In the genomic region with DNA sequence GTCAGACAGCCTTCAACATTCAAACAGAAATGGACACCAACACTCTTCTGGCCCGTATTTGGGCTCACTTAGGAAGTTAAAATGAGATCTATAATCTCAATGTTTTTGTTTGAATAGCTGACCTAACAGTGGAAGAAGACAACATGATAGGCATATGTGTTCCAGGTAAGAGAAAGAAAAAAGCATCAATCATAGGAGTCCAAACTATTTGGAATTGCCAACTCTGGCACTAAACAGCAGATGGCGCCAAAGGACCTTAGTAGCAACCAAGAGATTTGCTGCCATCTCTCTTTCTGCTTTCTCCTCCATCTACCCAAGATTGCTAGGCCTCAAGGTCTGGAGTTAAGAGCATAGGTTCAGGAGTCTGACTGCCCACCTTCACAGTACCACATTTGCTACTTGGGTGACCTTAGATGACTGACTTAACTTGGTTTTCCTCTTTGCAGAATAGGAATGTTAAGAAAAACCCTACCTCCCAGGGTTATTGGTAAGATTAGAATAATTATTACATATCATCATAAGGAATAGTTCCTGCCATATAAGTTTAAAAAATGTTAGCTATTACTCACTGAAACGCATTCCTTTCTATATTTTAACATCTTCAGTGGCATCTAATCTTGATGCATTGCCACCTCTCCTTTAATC, we compare ENCODE assay signal across 8 cellular contexts. TPM values are rescaled to one million over a fixed set of nuclear protein-coding genes. Genes with fewer than 3 reads are reported as not detected.
DNase-seq lines count a peak whose midpoint lies in the region; ATAC-seq and TF ChIP-seq lines count a peak whose summit lies in the region.

No MANE protein-coding gene starts in this region.

- intact Hi-C loops in adrenal gland (cut with DNase I) (loop anchor here (2.0 to 10.0 kb wide), 3 partner anchors 415 to 585 kb away; no protein-coding TSS in a partner anchor), left ventricle myocardium superior (cut with micrococcal nuclease) (loop anchor here (2.0 to 10.0 kb wide), 2 partner anchors 235 to 419 kb away; no protein-coding TSS in a partner anchor)

- peak; percentile 85 for TF ChIP-seq CTCF in GM12864 (IDR thresholded peaks at IDR 0.05; ENCODE audit: low read depth, low read length, missing control alignments)
- TF ChIP-seq CTCF in adrenal gland (IDR thresholded peaks at IDR 0.05): peak; percentile 69 to 94 (median 89)

- DNase-seq in GM12864 (ENCODE audit: low read depth) (peak; percentile 47), NCI-H1092 treated with DMSO at 0.1 percent for 48 hours (lab: John Stamatoyannopoulos, UW) (peak; percentile 62), SW 1271 (lab: John Stamatoyannopoulos, UW) (peak; percentile 11 to 75), adrenal gland (peak; percentile 68 to 91 (median 78)), left ventricle myocardium superior (peak; percentile 52), retina (peak; percentile 66)

- H3K27ac ChIP-seq in adrenal gland: no peak overlapping the region

- WGBS in adrenal gland, 4 donors: 11 to 18% (median 11%) methylated on average over 3 of the region's 3 CpGs

- peak; percentile 48 for ATAC-seq in left ventricle myocardium superior
- ATAC-seq in GM21367 (IDR thresholded peaks at IDR 0.05; ENCODE audit: unreplicated experiment): no peak
- no peak for ATAC-seq in HG03135 (IDR thresholded peaks at IDR 0.05; ENCODE audit: unreplicated experiment)

- H3K27me3 ChIP-seq in adrenal gland: no peaks in the 10 kb centered on the region

- TF ChIP-seq POLR2A in adrenal gland (IDR thresholded peaks at IDR 0.05): no peak

- no peaks in the 10 kb centered on the region for H3K9me3 ChIP-seq in adrenal gland (replicated peaks in 1 of 3)

- H3K36me3 ChIP-seq in adrenal gland (replicated peaks in 1 of 2): no peaks in the 10 kb centered on the region

- H3K4me3 ChIP-seq in GM12864 (ENCODE audit: low read depth, low read length) (no peak overlapping the region), adrenal gland (no peak overlapping the region)

- no peaks in the 10 kb centered on the region for H3K4me1 ChIP-seq in adrenal gland (replicated peaks in 1 of 2)

RNA-seq across cellular contexts. Expression of a gene that starts 30.2 kb away (rescaled TPM):
- total RNA-seq in adrenal gland (10 to 100 TPM; 29.8 to 65.0 (median 50.6) TPM), left ventricle myocardium superior (37.1 TPM)
- 10 to 100 TPM; 22.4 to 31.5 (median 23.4) TPM for polyA plus RNA-seq in adrenal gland
